ENCODE assay signal across 19 cellular contexts in genomic region chr5:104904561-104904960, GRCh38.
DNase-seq lines count a peak whose midpoint lies in the region; ATAC-seq and TF ChIP-seq lines count a peak whose summit lies in the region.
"Had no signal": no experiment of that assay in that cellular context is flagged by ENCODE, and none has a peak within 500 bp of the region (broad histone marks: within the 10 kb centered on the region; RNA-seq: fewer than 3 reads in every experiment).

No MANE protein-coding gene starts in this region.

- no peak overlapping the region for H3K23ac ChIP-seq in mesenchymal stem cell (ENCODE audit: low read length in 2 of 2)

- in situ Hi-C loops in Caki2 (cut with HindIII; ENCODE audit: low pct_unique_long_range_greater_than_20kb, low sequenced_read_pairs) = no loop called here

- H2AFZ ChIP-seq in PC-9 (peak overlapping the region; percentile 62; the same call in 1 of the 2 replicates), mesenchymal stem cell (ENCODE audit: low read depth, low read length) (no peak overlapping the region)
- H2AFZ ChIP-seq: GM23338 had no signal

- H2BK120ac ChIP-seq in mesenchymal stem cell (ENCODE audit: low read depth, low read length) = no peak overlapping the region

- no peaks in the 10 kb centered on the region for H4K20me1 ChIP-seq in PC-9 (ENCODE audit: insufficient read depth)
- H4K20me1 ChIP-seq: BLaER1 treated with 17β-estradiol and CSF1 and Interleukin-3, amounts not matched to agents 10 nM and 100 nM had no signal

- no peaks in the 10 kb centered on the region for H3K27me3 Mint-ChIP-seq in activated T-helper 17 cell treated with anti-CD3 and anti-CD28 coated beads, Interleukin-2, amount 50 U/mL, for 72 hours
- H3K27me3 Mint-ChIP-seq: B cell, IgD-negative memory B cell had no signal

- H3K4ac ChIP-seq in mesenchymal stem cell (ENCODE audit: low read depth in 1 of 2, low read length in 2 of 2) = no peak overlapping the region

- H4K8ac ChIP-seq in mesenchymal stem cell (ENCODE audit: low read length) = no peak overlapping the region

- H3K18ac ChIP-seq in mesenchymal stem cell (ENCODE audit: low read depth in 1 of 2, low read length in 2 of 2) = no peak overlapping the region

- H3K4me1 Mint-ChIP-seq in activated T-helper 17 cell treated with anti-CD3 and anti-CD28 coated beads, Interleukin-2, amount 50 U/mL, for 72 hours = no peaks in the 10 kb centered on the region
- H3K4me1 Mint-ChIP-seq: B cell, GM23338, IgD-negative memory B cell had no signal

- H3K4me1 ChIP-seq in PC-9 (replicated peaks; ENCODE audit: insufficient read depth) (0 out of 2 replicates have a peak, but pooled peaks cover 9% of the 10 kb centered on the region), mesenchymal stem cell (ENCODE audit: control insufficient read depth, insufficient read depth, low read depth, low read length) (no peaks in the 10 kb centered on the region)
- H3K4me1 ChIP-seq in effector memory CD4-positive, alpha-beta T cell (ENCODE audit: control insufficient read depth, insufficient read depth, low read length, poor library complexity, severe bottlenecking) = no peaks in the 10 kb centered on the region

- H3K4me3 ChIP-seq in PC-9 (no peak overlapping the region), mesenchymal stem cell (ENCODE audit: insufficient read depth in 1 of 2, low read depth in 1 of 2, low read length in 2 of 2) (no peak overlapping the region)
- no peak overlapping the region for H3K4me3 ChIP-seq in effector memory CD4-positive, alpha-beta T cell (ENCODE audit: insufficient read depth, low read depth, low read length, poor library complexity, severe bottlenecking)
- H3K4me3 ChIP-seq: BLaER1 treated with 17β-estradiol and CSF1 and Interleukin-3, amounts not matched to agents 10 nM and 100 nM; GM23338 had no signal

- peaks cover 7% of the 10 kb centered on the region for H3K9me3 Mint-ChIP-seq in activated T-helper 17 cell treated with anti-CD3 and anti-CD28 coated beads, Interleukin-2, amount 50 U/mL, for 72 hours
- H3K9me3 Mint-ChIP-seq: GM23338 had no signal

- CTCF ChIA-PET in PC-9 (lab: Charles Lee) = no interaction called here

- H3K4me3 Mint-ChIP-seq in activated T-helper 17 cell treated with anti-CD3 and anti-CD28 coated beads, Interleukin-2, amount 50 U/mL, for 72 hours = no peak overlapping the region
- H3K4me3 Mint-ChIP-seq: B cell; CD8-positive, alpha-beta T cell; GM23338; HFFc6; IgD-negative memory B cell had no signal

- H3K27ac Mint-ChIP-seq in activated T-helper 17 cell treated with anti-CD3 and anti-CD28 coated beads, Interleukin-2, amount 50 U/mL, for 72 hours = no peak overlapping the region
- H3K27ac Mint-ChIP-seq: B cell; CD8-positive, alpha-beta T cell; GM23338; HFFc6; IgD-negative memory B cell had no signal

- no peaks in the 10 kb centered on the region for H3K27me3 ChIP-seq in PC-9 (ENCODE audit: insufficient read depth, low read depth)
- H3K27me3 ChIP-seq in mesenchymal stem cell (ENCODE audit: control insufficient read depth in 1 of 2, insufficient read depth in 1 of 2, low read length in 2 of 2) = no peaks in the 10 kb centered on the region
- no peaks in the 10 kb centered on the region for H3K27me3 ChIP-seq in effector memory CD4-positive, alpha-beta T cell (replicated peaks; ENCODE audit: control insufficient read depth, insufficient read depth, low read length, poor library complexity, severe bottlenecking)
- H3K27me3 ChIP-seq: BLaER1 treated with 17β-estradiol and CSF1 and Interleukin-3, amounts not matched to agents 10 nM and 100 nM had no signal

- H3K9me2 ChIP-seq in PC-9 (ENCODE audit: insufficient read depth) = no peaks in the 10 kb centered on the region

- H3K79me1 ChIP-seq in mesenchymal stem cell (replicated peaks; ENCODE audit: low read length, poor library complexity, severe bottlenecking) = no peaks in the 10 kb centered on the region

- H2BK15ac ChIP-seq in mesenchymal stem cell (ENCODE audit: low read depth, poor library complexity, severe bottlenecking) = no peak overlapping the region

- intact Hi-C loops in PC-9 (cut with micrococcal nuclease; ENCODE audit: unreplicated experiment) = no loop called here

- no CpG with 5 or more reads among the region's 1 CpG for WGBS in mesenchymal stem cell

- H4K91ac ChIP-seq in mesenchymal stem cell (ENCODE audit: low read length) = no peak overlapping the region

- H3K27ac ChIP-seq in PC-9 = no peak overlapping the region; the same call in 1 of the 2 replicates
- peak overlapping the region; percentile 8 for H3K27ac ChIP-seq in mesenchymal stem cell (ENCODE audit: low read length, poor library complexity, severe bottlenecking)
- H3K27ac ChIP-seq in effector memory CD4-positive, alpha-beta T cell (ENCODE audit: insufficient read depth, low read length, poor library complexity, severe bottlenecking) = no peak overlapping the region
- H3K27ac ChIP-seq: BLaER1 treated with 17β-estradiol and CSF1 and Interleukin-3, amounts not matched to agents 10 nM and 100 nM had no signal

- no peak overlapping the region for H2BK12ac ChIP-seq in mesenchymal stem cell (ENCODE audit: low read length in 2 of 2)

- H3K14ac ChIP-seq in mesenchymal stem cell (ENCODE audit: low read length in 2 of 2) = no peak overlapping the region

- H3K9me3 ChIP-seq in PC-9 (ENCODE audit: insufficient read depth, low read depth) = no peaks in the 10 kb centered on the region
- peaks cover 6% of the 10 kb centered on the region for H3K9me3 ChIP-seq in mesenchymal stem cell (ENCODE audit: control insufficient read depth, low read length)
- H3K9me3 ChIP-seq in effector memory CD4-positive, alpha-beta T cell (ENCODE audit: control insufficient read depth, low read length) = no peaks in the 10 kb centered on the region
- H3K9me3 ChIP-seq: BLaER1 treated with 17β-estradiol and CSF1 and Interleukin-3, amounts not matched to agents 10 nM and 100 nM had no signal

- H3K36me3 ChIP-seq in PC-9 (ENCODE audit: low read depth) (no peaks in the 10 kb centered on the region), mesenchymal stem cell (ENCODE audit: control insufficient read depth in 1 of 2, insufficient read depth in 2 of 2, low read depth in 1 of 2, low read length in 2 of 2) (no peaks in the 10 kb centered on the region)
- H3K36me3 ChIP-seq in effector memory CD4-positive, alpha-beta T cell (ENCODE audit: control insufficient read depth, insufficient read depth, low read length) = no peaks in the 10 kb centered on the region
- H3K36me3 ChIP-seq: BLaER1 treated with 17β-estradiol and CSF1 and Interleukin-3, amounts not matched to agents 10 nM and 100 nM had no signal

- TF ChIP-seq CTCF in PC-9 (conservative IDR thresholded peaks at IDR 0.05) = no peak

- no peak overlapping the region for H2BK5ac ChIP-seq in mesenchymal stem cell (ENCODE audit: low read depth, low read length, poor library complexity, severe bottlenecking)

- H3K79me2 ChIP-seq in PC-9 (ENCODE audit: low read depth) = no peaks in the 10 kb centered on the region

- DNase-seq in Caki2 (ENCODE audit: low read depth) (peak; percentile 5), PC-9 (no peak), kidney tubule cell (ENCODE audit: low spot score) (peak; percentile 28), mesenchymal stem cell (no peak), mesenteric fat pad (ENCODE audit: low spot score) (no peak), DMS79 (lab: John Stamatoyannopoulos, UW) (no peak)
- no peak for DNase-seq in effector memory CD4-positive, alpha-beta T cell
- DNase-seq: 8988T; CD8-positive, alpha-beta T cell; DMS 273 treated with DMSO at 0.1 percent for 48 hours; GDM1; H7; HFFc6 had no signal

- H3K4me2 ChIP-seq in PC-9 (no peak overlapping the region), mesenchymal stem cell (ENCODE audit: low read length, poor library complexity, severe bottlenecking) (no peak overlapping the region)
- H3K4me2 ChIP-seq: BLaER1 treated with 17β-estradiol and CSF1 and Interleukin-3, amounts not matched to agents 10 nM and 100 nM; GM23338 had no signal

- no TSS peak for BruUV-seq in PC-9 (replicated peaks; lab: Mats Ljungman, UMichigan)

- POLR2A ChIA-PET in PC-9 (lab: Charles Lee; ENCODE audit: unreplicated experiment) = interaction anchor here (0.6 kb wide), 1 partner anchor 562 kb away, joined by 3 read pairs; no protein-coding TSS in a partner anchor

- H3F3A ChIP-seq in PC-9 (ENCODE audit: insufficient read depth, low read depth) = no peaks in the 10 kb centered on the region

- no peak overlapping the region for H3K9ac ChIP-seq in mesenchymal stem cell (ENCODE audit: low read length)
- H3K9ac ChIP-seq: BLaER1 treated with 17β-estradiol and CSF1 and Interleukin-3, amounts not matched to agents 10 nM and 100 nM had no signal

- H2AK5ac ChIP-seq in mesenchymal stem cell (ENCODE audit: low read length, severe bottlenecking) = no peak overlapping the region

- no peaks in the 10 kb centered on the region for H3K36me3 Mint-ChIP-seq in activated T-helper 17 cell treated with anti-CD3 and anti-CD28 coated beads, Interleukin-2, amount 50 U/mL, for 72 hours (ENCODE audit: low read depth)
- H3K36me3 Mint-ChIP-seq: CD8-positive, alpha-beta T cell; IgD-negative memory B cell had no signal

- ATAC-seq in activated T-helper 17 cell treated with anti-CD3 and anti-CD28 coated beads, Interleukin-2, amount 50 U/mL, for 72 hours (replicated peaks) = no peak
- ATAC-seq: CD8-positive, alpha-beta T cell; GM23338; HCT116 had no signal

Comparison
In these comparisons a context has a peak if more than half of its experiments do, and no peak if none do; other contexts are left out.
1. DNase-seq: peak in Caki2 (single experiment) and kidney tubule cell (single experiment); none in PC-9 (0 of 2), mesenchymal stem cell (single experiment), mesenteric fat pad (single experiment), DMS79 (single experiment) and effector memory CD4-positive, alpha-beta T cell (0 of 3).